12 cellular contexts compared by ENCODE assay signal in the genomic region with DNA sequence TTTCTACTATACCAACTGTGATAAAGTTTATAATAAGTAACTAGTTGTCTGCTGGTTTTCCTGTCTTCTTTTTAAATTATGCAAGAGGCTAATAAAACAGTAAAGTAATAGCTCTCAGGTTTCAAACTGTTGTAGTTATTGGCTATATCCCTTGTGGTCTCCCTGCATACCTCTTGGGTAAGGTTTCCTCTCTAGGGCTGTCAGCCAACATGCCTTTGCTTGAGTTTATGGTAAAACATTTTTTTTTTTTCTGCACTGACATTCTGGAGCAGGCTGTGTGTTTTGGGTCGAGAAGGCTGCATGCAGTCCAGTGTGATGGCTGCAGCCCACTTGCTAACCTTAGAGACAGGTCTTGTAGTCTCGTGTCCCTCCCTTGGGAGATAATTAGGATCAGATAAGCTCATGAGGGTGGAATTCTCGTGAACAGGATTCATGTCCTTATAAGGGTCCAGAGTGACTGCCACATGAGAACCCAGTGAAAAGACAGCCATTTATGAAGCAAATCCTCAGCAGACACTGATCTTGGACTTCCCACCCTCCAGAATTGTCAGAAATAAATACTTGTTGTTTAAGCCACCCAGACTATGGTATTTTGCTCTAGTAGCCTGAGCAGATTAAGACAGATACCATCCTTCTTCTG.
DNase-seq lines count a peak whose midpoint lies in the region; ATAC-seq, FAIRE-seq and TF ChIP-seq lines count a peak whose summit lies in the region.
"Had no signal": no experiment of that assay in that cellular context is flagged by ENCODE, and none has a peak within 500 bp of the region (broad histone marks: within the 10 kb centered on the region; RNA-seq: fewer than 3 reads in every experiment).

No MANE protein-coding gene starts in this region.

- H3K27ac ChIP-seq in GM23338 (ENCODE audit: low read depth) (no peak overlapping the region), H1 (ENCODE audit: low read depth, low read length) (no peak overlapping the region), gastrocnemius medialis (no peak overlapping the region), kidney (ENCODE audit: low read depth in 2 of 2, low read length in 2 of 2) (no peak overlapping the region)

- H3K27me3 Mint-ChIP-seq in GM23338 (ENCODE audit: insufficient read depth, low read depth, poor library complexity) (no peaks in the 10 kb centered on the region), nephron (ENCODE audit: low read depth) (no peaks in the 10 kb centered on the region)
- H3K27me3 Mint-ChIP-seq: activated naive CD8-positive, alpha-beta T cell treated with anti-CD3 and anti-CD28 coated beads, Interleukin-2, amount 50 U/mL, for 24 hours had no signal

- no peak for TF ChIP-seq EP300 in H1 (IDR thresholded peaks at IDR 0.05; ENCODE audit: borderline replicate concordance in 1 of 2, low read depth in 2 of 2, low read length in 2 of 2)

- 92% methylated on average over 3 of the region's 3 CpGs; no CpG with 5 or more reads in 1 of the 2 experiments for WGBS in H1 (ENCODE audit: extremely low coverage in 1 of 2, insufficient coverage in 1 of 2, insufficient read length in 1 of 2, insufficient replicate concordance in 2 of 2, low coverage in 1 of 2, low lambda C conversion rate in 2 of 2, missing lambda C conversion rate in 1 of 2), 2 experiments

- H3K23me2 ChIP-seq in H1 (ENCODE audit: low read depth, low read length) = no peaks in the 10 kb centered on the region

- H3K56ac ChIP-seq in H1 (replicated peaks; ENCODE audit: insufficient read length, low read depth, low read length) = no peak overlapping the region

- H3K9me3 Mint-ChIP-seq in GM23338 = no peaks in the 10 kb centered on the region
- no peaks in the 10 kb centered on the region for H3K9me3 Mint-ChIP-seq in nephron
- H3K9me3 Mint-ChIP-seq: activated naive CD8-positive, alpha-beta T cell treated with anti-CD3 and anti-CD28 coated beads, Interleukin-2, amount 50 U/mL, for 24 hours; T-helper 1 cell treated with Interleukin-12 subunit alpha and Interleukin-12 subunit beta and Interleukin-4 antibody, amounts not matched to agents 30 μg/mL and 1 μg/mL, for 36 hours had no signal

- peaks cover 3% of the 10 kb centered on the region; the same call in 2 of the 3 replicates for H3K4me1 Mint-ChIP-seq in GM23338
- H3K4me1 Mint-ChIP-seq in nephron = peaks cover 14% of the 10 kb centered on the region
- H3K4me1 Mint-ChIP-seq: activated naive CD8-positive, alpha-beta T cell treated with anti-CD3 and anti-CD28 coated beads, Interleukin-2, amount 50 U/mL, for 24 hours had no signal

- H3K9me3 ChIP-seq in H1 (ENCODE audit: insufficient read depth in 2 of 2, low read depth in 1 of 2, low read length in 1 of 2) = no peaks in the 10 kb centered on the region
- no peaks in the 10 kb centered on the region for H3K9me3 ChIP-seq in gastrocnemius medialis
- no peaks in the 10 kb centered on the region for H3K9me3 ChIP-seq in kidney (ENCODE audit: control insufficient read depth in 1 of 2, low read length in 2 of 2)

- H2BK20ac ChIP-seq in H1 (ENCODE audit: low read length) = no peak overlapping the region

- no peak overlapping the region for H4K91ac ChIP-seq in H1 (replicated peaks; ENCODE audit: insufficient read length, low read length)

- no peak overlapping the region for H2BK5ac ChIP-seq in H1 (ENCODE audit: low read depth, low read length)

- POLR2A ChIA-PET in H1 (lab: Charles Lee; ENCODE audit: partially characterized antibody) = interaction anchor here (1.0 kb wide), 1 partner anchor 23 kb away, joined by 3 read pairs; no protein-coding TSS in a partner anchor

- H3K23ac ChIP-seq in H1 (ENCODE audit: insufficient read length) = no peak overlapping the region

- TF ChIP-seq CTCF in GM23338 (conservative IDR thresholded peaks at IDR 0.05; ENCODE audit: low read depth in 2 of 2) = no peak
- TF ChIP-seq CTCF in H1 (IDR thresholded peaks at IDR 0.05; ENCODE audit: control extremely low read depth in 1 of 3, insufficient read depth in 1 of 3, low read depth in 1 of 3, low read length in 3 of 3) = no peak
- no peak for TF ChIP-seq CTCF in nephron (IDR thresholded peaks at IDR 0.05; ENCODE audit: unreplicated experiment in 3 of 3)
- TF ChIP-seq CTCF in gastrocnemius medialis (IDR thresholded peaks at IDR 0.05 in 4 of 5, conservative IDR thresholded peaks at IDR 0.05 in 1 of 5) = no peak
- TF ChIP-seq CTCF in kidney (IDR thresholded peaks at IDR 0.05; ENCODE audit: borderline replicate concordance, extremely low read depth, insufficient read depth) = no peak

- no peak overlapping the region for H2BK120ac ChIP-seq in H1 (replicated peaks; ENCODE audit: low read depth, low read length)

- no peak overlapping the region for H2BK15ac ChIP-seq in H1 (ENCODE audit: low read length)

- H2AFZ ChIP-seq in GM23338 = peak overlapping the region; percentile 21; the same call in 1 of the 2 replicates
- peak overlapping the region; percentile 76 for H2AFZ ChIP-seq in H1 (ENCODE audit: low read length)

- TF ChIP-seq POLR2A in H1 (IDR thresholded peaks at IDR 0.05; ENCODE audit: control extremely low read depth in 1 of 2, low read depth in 2 of 2, low read length in 2 of 2) (no peak), gastrocnemius medialis (IDR thresholded peaks at IDR 0.05) (no peak)

- no peaks in the 10 kb centered on the region for H3F3A ChIP-seq in GM23338 (replicated peaks; ENCODE audit: low read depth)

- H4K8ac ChIP-seq in H1 (ENCODE audit: extremely low read depth, insufficient read depth, low read length) = no peak overlapping the region

- H3K27ac Mint-ChIP-seq in GM23338 (no peak overlapping the region), nephron (peak overlapping the region; percentile 32 to 59 (median 56))
- H3K27ac Mint-ChIP-seq: activated naive CD8-positive, alpha-beta T cell treated with anti-CD3 and anti-CD28 coated beads, Interleukin-2, amount 50 U/mL, for 24 hours; CD8-positive, alpha-beta T cell; T-helper 1 cell treated with Interleukin-12 subunit alpha and Interleukin-12 subunit beta and Interleukin-4 antibody, amounts not matched to agents 30 μg/mL and 1 μg/mL, for 36 hours had no signal

- H3K4me1 ChIP-seq in GM23338 (ENCODE audit: insufficient read depth) (no peaks in the 10 kb centered on the region), H1 (replicated peaks in 1 of 4; ENCODE audit: control insufficient read depth in 3 of 4, insufficient read depth in 4 of 4, low read length in 3 of 4) (no peaks in the 10 kb centered on the region), gastrocnemius medialis (no peaks in the 10 kb centered on the region), kidney (ENCODE audit: control insufficient read depth in 1 of 2, insufficient read depth in 1 of 2, low read depth in 1 of 2, low read length in 2 of 2) (no peaks in the 10 kb centered on the region)

- no peak overlapping the region for H2AK5ac ChIP-seq in H1 (ENCODE audit: low read depth, low read length)

- H3K36me3 Mint-ChIP-seq in GM23338 (ENCODE audit: low read depth) (no peaks in the 10 kb centered on the region), nephron (ENCODE audit: low read depth) (no peaks in the 10 kb centered on the region)
- H3K36me3 Mint-ChIP-seq: CD8-positive, alpha-beta T cell had no signal

- H3K18ac ChIP-seq in H1 (ENCODE audit: extremely low read depth, low read length) = no peak overlapping the region

- CTCF ChIA-PET in H1 (lab: Charles Lee; ENCODE audit: partially characterized antibody) = no interaction called here

- H3K27me3 ChIP-seq in GM23338 (ENCODE audit: insufficient read depth) (no peaks in the 10 kb centered on the region), H1 (replicated peaks in 1 of 4; ENCODE audit: control insufficient read depth in 3 of 4, extremely low read depth in 1 of 4, insufficient read depth in 3 of 4, low read length in 3 of 4) (no peaks in the 10 kb centered on the region), gastrocnemius medialis (no peaks in the 10 kb centered on the region)

- H3K36me3 ChIP-seq in GM23338 (ENCODE audit: insufficient read depth) (no peaks in the 10 kb centered on the region), H1 (ENCODE audit: control insufficient read depth in 2 of 4, insufficient read depth in 4 of 4, low read length in 3 of 4) (no peaks in the 10 kb centered on the region), gastrocnemius medialis (no peaks in the 10 kb centered on the region), kidney (ENCODE audit: control insufficient read depth in 1 of 2, insufficient read depth in 2 of 2, low read length in 2 of 2) (no peaks in the 10 kb centered on the region)

- no peak overlapping the region for H4K5ac ChIP-seq in H1 (ENCODE audit: insufficient read length, low read depth, low read length)

- peak; percentile 7 for DNase-seq in GM23338 (ENCODE audit: low spot score)
- DNase-seq in NCI-H69 (lab: John Stamatoyannopoulos, UW) = peak; percentile 32
- DNase-seq in H1 (ENCODE audit: low read depth in 1 of 2, low spot score in 2 of 2) = no peak
- DNase-seq in gastrocnemius medialis = no peak
- DNase-seq in kidney = no peak
- DNase-seq in HUDEP-2 (lab: John Stamatoyannopoulos, UW; ENCODE audit: unreplicated experiment in 76 of 76) = no peak
- DNase-seq: activated naive CD8-positive, alpha-beta T cell treated with anti-CD3 and anti-CD28 coated beads, Interleukin-2, amount 50 U/mL, for 24 hours; CD8-positive, alpha-beta T cell; effector CD8-positive, alpha-beta T cell had no signal

- H3K9ac ChIP-seq in H1 (replicated peaks in 1 of 4; ENCODE audit: extremely low read depth in 1 of 4, low read depth in 3 of 4, low read length in 3 of 4) (no peak overlapping the region), kidney (ENCODE audit: low read length in 2 of 2) (no peak overlapping the region)

- no peak overlapping the region for H3K4ac ChIP-seq in H1 (replicated peaks; ENCODE audit: insufficient read length, low read depth, low read length)

- in situ Hi-C loops in gastrocnemius medialis (cut with MboI; ENCODE audit: low sequenced_read_pairs in 4 of 4) = no loop called here

- no peaks in the 10 kb centered on the region for H3K9me2 ChIP-seq in GM23338 (ENCODE audit: insufficient read depth)

- H3K14ac ChIP-seq in H1 (ENCODE audit: insufficient read length) = no peak overlapping the region

- no peak overlapping the region for H2BK12ac ChIP-seq in H1 (ENCODE audit: low read depth, low read length)

- H3K4me2 ChIP-seq in GM23338 (no peak overlapping the region), H1 (ENCODE audit: insufficient read depth in 1 of 2, low read depth in 2 of 2, low read length in 2 of 2) (no peak overlapping the region)

- no peak for TF ChIP-seq RAD21 in H1 (IDR thresholded peaks at IDR 0.05 in 1 of 2, conservative IDR thresholded peaks at IDR 0.05 in 1 of 2; ENCODE audit: low read depth in 2 of 2, low read length in 2 of 2)

- H4K20me1 ChIP-seq in GM23338 (replicated peaks; ENCODE audit: insufficient read depth) (no peaks in the 10 kb centered on the region), H1 (replicated peaks in 1 of 2; ENCODE audit: control insufficient read depth in 1 of 2, insufficient read depth in 2 of 2, low read length in 2 of 2) (no peaks in the 10 kb centered on the region)

- ATAC-seq in GM23338 = peak; percentile 46
- no peak for ATAC-seq in HG02763 (IDR thresholded peaks at IDR 0.05; ENCODE audit: unreplicated experiment)
- no peak for ATAC-seq in gastrocnemius medialis
- ATAC-seq: activated naive CD8-positive, alpha-beta T cell treated with anti-CD3 and anti-CD28 coated beads, Interleukin-2, amount 50 U/mL, for 24 hours; CD8-positive, alpha-beta T cell had no signal

- H3K4me3 ChIP-seq in GM23338 (no peak overlapping the region), H1 (ENCODE audit: extremely low read depth in 1 of 4, insufficient read depth in 2 of 4, low read depth in 3 of 4, low read length in 4 of 4) (no peak overlapping the region), gastrocnemius medialis (no peak overlapping the region), kidney (ENCODE audit: low read length in 2 of 2) (no peak overlapping the region)

- no peak for FAIRE-seq in H1 (lab: Jason Lieb, UNC)
- no peak for FAIRE-seq in kidney (lab: Jason Lieb, UNC)

- intact Hi-C loops in gastrocnemius medialis (cut with DNase I; ENCODE audit: low total_unique reads) (no loop called here), kidney (cut with DNase I) (no loop called here)

- H3K79me1 ChIP-seq in H1 (ENCODE audit: low read depth, low read length) = no peaks in the 10 kb centered on the region

- no peak overlapping the region for H3K4me3 Mint-ChIP-seq in GM23338
- H3K4me3 Mint-ChIP-seq in nephron = no peak overlapping the region
- H3K4me3 Mint-ChIP-seq: activated naive CD8-positive, alpha-beta T cell treated with anti-CD3 and anti-CD28 coated beads, Interleukin-2, amount 50 U/mL, for 24 hours; CD8-positive, alpha-beta T cell; T-helper 1 cell treated with Interleukin-12 subunit alpha and Interleukin-12 subunit beta and Interleukin-4 antibody, amounts not matched to agents 30 μg/mL and 1 μg/mL, for 36 hours had no signal

- H3K79me2 ChIP-seq in GM23338 (replicated peaks; ENCODE audit: insufficient read depth) (no peaks in the 10 kb centered on the region), H1 (ENCODE audit: control insufficient read depth in 1 of 2, insufficient read depth in 2 of 2, low read length in 2 of 2) (no peaks in the 10 kb centered on the region)

Comparison
In these comparisons a context has a peak if more than half of its experiments do, and no peak if none do; other contexts are left out.
1. DNase-seq: peak in GM23338 (single experiment) and NCI-H69 (single experiment); none in H1 (0 of 2), gastrocnemius medialis (0 of 2), kidney (single experiment) and HUDEP-2 (0 of 76).